Comparison of ENCODE assay signal across 9 cellular contexts in genomic region chr1:21913763-21914162, GRCh38. TPM values are rescaled to one million over a fixed set of nuclear protein-coding genes. Genes with fewer than 3 reads are reported as not detected.
DNase-seq lines count a peak whose midpoint lies in the region; ATAC-seq, FAIRE-seq and TF ChIP-seq lines count a peak whose summit lies in the region.
"Had no signal": no experiment of that assay in that cellular context is flagged by ENCODE, and none has a peak within 500 bp of the region (broad histone marks: within the 10 kb centered on the region; RNA-seq: fewer than 3 reads in every experiment).

No MANE protein-coding gene starts in this region.

- POLR2A ChIA-PET in CD4-positive, alpha-beta T cell (lab: Charles Lee): no interaction called here
- POLR2A ChIA-PET in H1 (lab: Charles Lee; ENCODE audit: partially characterized antibody): interaction anchor here (0.8 to 8.3 kb wide), 9 partner anchors 7 to 136 kb away, joined by 3 to 72 read pairs (median 9); partner anchors contain the start of gene HSPG2

- H2BK15ac ChIP-seq in H1 (ENCODE audit: low read length): peak overlapping the region; percentile 37; the same call in 1 of the 2 replicates

- no peak overlapping the region for H3K4ac ChIP-seq in H1 (replicated peaks; ENCODE audit: insufficient read length, low read depth, low read length)

- no peaks in the 10 kb centered on the region for H3K23me2 ChIP-seq in H1 (ENCODE audit: low read depth, low read length)

- H2AFZ ChIP-seq in H1 (ENCODE audit: low read length) (no peak overlapping the region), neural progenitor cell (replicated peaks) (no peak overlapping the region)

- H3K79me1 ChIP-seq in H1 (ENCODE audit: low read depth, low read length): peaks cover 2% of the 10 kb centered on the region; the same call in 1 of the 2 replicates

- CTCF ChIA-PET in CD4-positive, alpha-beta T cell (lab: Charles Lee): no interaction called here
- CTCF ChIA-PET in H1 (lab: Charles Lee; ENCODE audit: partially characterized antibody): interaction anchor here (0.7 to 2.1 kb wide), 7 partner anchors 13 to 132 kb away, joined by 3 to 8 read pairs (median 3); no protein-coding TSS in a partner anchor

- no peak for TF ChIP-seq RAD21 in H1 (IDR thresholded peaks at IDR 0.05 in 1 of 2, conservative IDR thresholded peaks at IDR 0.05 in 1 of 2; ENCODE audit: low read depth in 2 of 2, low read length in 2 of 2)

- H3K4me1 ChIP-seq in H1 (replicated peaks in 1 of 4; ENCODE audit: control insufficient read depth in 3 of 4, insufficient read depth in 4 of 4, low read length in 3 of 4) (peaks cover 15 to 51% (median 29%) of the 10 kb centered on the region in 4 experiments), neural progenitor cell (peaks cover 39% of the 10 kb centered on the region)

- H2BK5ac ChIP-seq in H1 (ENCODE audit: low read depth, low read length): peak overlapping the region; percentile 28; the same call in 1 of the 2 replicates

- no peak overlapping the region for H2AK5ac ChIP-seq in H1 (ENCODE audit: low read depth, low read length)

- TF ChIP-seq CTCF in CD4-positive, alpha-beta T cell (IDR thresholded peaks at IDR 0.05): no peak
- TF ChIP-seq CTCF in H1 (IDR thresholded peaks at IDR 0.05; ENCODE audit: control extremely low read depth in 1 of 3, insufficient read depth in 1 of 3, low read depth in 1 of 3, low read length in 3 of 3) (no peak), neural progenitor cell (IDR thresholded peaks at IDR 0.05) (no peak)

- no peaks in the 10 kb centered on the region for H3K27me3 ChIP-seq in CD4-positive, alpha-beta T cell (ENCODE audit: control insufficient read depth, insufficient read depth, low read length)
- H3K27me3 ChIP-seq in H1 (replicated peaks in 1 of 4; ENCODE audit: control insufficient read depth in 3 of 4, extremely low read depth in 1 of 4, insufficient read depth in 3 of 4, low read length in 3 of 4): no peaks in the 10 kb centered on the region
- H3K27me3 ChIP-seq in neural progenitor cell: no peaks in the 10 kb centered on the region

- H3K36me3 ChIP-seq in H1 (ENCODE audit: control insufficient read depth in 2 of 4, insufficient read depth in 4 of 4, low read length in 3 of 4) (0 out of 8 replicates have a peak, but pooled peaks cover 0 to 2% (median 0%) of the 10 kb centered on the region in 4 experiments), neural progenitor cell (no peaks in the 10 kb centered on the region)

- no peak overlapping the region for H2BK12ac ChIP-seq in H1 (ENCODE audit: low read depth, low read length)

- H3K9ac ChIP-seq in H1 (replicated peaks in 1 of 4; ENCODE audit: extremely low read depth in 1 of 4, low read depth in 3 of 4, low read length in 3 of 4) (0 out of 7 replicates have a peak overlapping the region, but pooled peaks of 1 of the 4 experiments have one; percentile 9), neural progenitor cell (no peak overlapping the region)

- peak overlapping the region; percentile 16 for H3K27ac Mint-ChIP-seq in CD4-positive, alpha-beta T cell
- H3K27ac Mint-ChIP-seq in neural progenitor cell: peak overlapping the region; percentile 14

- no peak for TF ChIP-seq POLR2A in H1 (IDR thresholded peaks at IDR 0.05; ENCODE audit: control extremely low read depth in 1 of 2, low read depth in 2 of 2, low read length in 2 of 2)

- no peak overlapping the region for H4K5ac ChIP-seq in H1 (ENCODE audit: insufficient read length, low read depth, low read length)

- no peaks in the 10 kb centered on the region for H3K36me3 Mint-ChIP-seq in CD4-positive, alpha-beta T cell (ENCODE audit: low read depth)
- no peaks in the 10 kb centered on the region for H3K36me3 Mint-ChIP-seq in neural progenitor cell

- no peak overlapping the region for H3K14ac ChIP-seq in H1 (ENCODE audit: insufficient read length)

- no peak overlapping the region for H3K4me2 ChIP-seq in H1 (ENCODE audit: insufficient read depth in 1 of 2, low read depth in 2 of 2, low read length in 2 of 2)
- H3K4me2 ChIP-seq in neural progenitor cell: peak overlapping the region; percentile 42

- H3K9me3 ChIP-seq in CD4-positive, alpha-beta T cell (ENCODE audit: control insufficient read depth, low read length): no peaks in the 10 kb centered on the region
- no peaks in the 10 kb centered on the region for H3K9me3 ChIP-seq in H1 (ENCODE audit: insufficient read depth in 2 of 2, low read depth in 1 of 2, low read length in 1 of 2)
- no peaks in the 10 kb centered on the region for H3K9me3 ChIP-seq in neural progenitor cell (ENCODE audit: low read depth)

- no peak overlapping the region for H4K8ac ChIP-seq in H1 (ENCODE audit: extremely low read depth, insufficient read depth, low read length)

- H3K4me1 Mint-ChIP-seq in CD4-positive, alpha-beta T cell (ENCODE audit: low read depth): peaks cover 14% of the 10 kb centered on the region
- H3K4me1 Mint-ChIP-seq in neural progenitor cell: peaks cover 33% of the 10 kb centered on the region

- intact Hi-C loops in CD4-positive, alpha-beta T cell (cut with DNase I, micrococcal nuclease): no loop called here

- H4K20me1 ChIP-seq in H1 (replicated peaks in 1 of 2; ENCODE audit: control insufficient read depth in 1 of 2, insufficient read depth in 2 of 2, low read length in 2 of 2) (peaks cover 3 to 9% of the 10 kb centered on the region in 2 experiments), neural progenitor cell (ENCODE audit: low read depth) (peaks cover 11% of the 10 kb centered on the region)

- peaks cover 40% of the 10 kb centered on the region for H3F3A ChIP-seq in neural progenitor cell (ENCODE audit: low read depth)

- H2BK20ac ChIP-seq in H1 (ENCODE audit: low read length): no peak overlapping the region

- no peak overlapping the region for H2BK120ac ChIP-seq in H1 (replicated peaks; ENCODE audit: low read depth, low read length)

- WGBS in H1 (ENCODE audit: extremely low coverage in 1 of 2, insufficient coverage in 1 of 2, insufficient read length in 1 of 2, insufficient replicate concordance in 2 of 2, low coverage in 1 of 2, low lambda C conversion rate in 2 of 2, missing lambda C conversion rate in 1 of 2), 2 experiments: 74% methylated on average over 5 of the region's 5 CpGs; no CpG with 5 or more reads in 1 of the 2 experiments

- no peak for DNase-seq in CD4-positive, alpha-beta T cell
- DNase-seq in M059J (ENCODE audit: low read depth) (peak; percentile 58), H1 (ENCODE audit: low read depth in 1 of 2, low spot score in 2 of 2) (no peak), neural progenitor cell (ENCODE audit: low spot score) (no peak), Ammon's horn (ENCODE audit: low spot score) (no peak), epidermal melanocyte (ENCODE audit: insufficient read length, low spot score) (no peak), NCI-H82 treated with DMSO at 0.1 percent for 48 hours (lab: John Stamatoyannopoulos, UW; ENCODE audit: unreplicated experiment) (no peak)
- DNase-seq: anterior cingulate cortex had no signal

- H3K79me2 ChIP-seq in H1 (ENCODE audit: control insufficient read depth in 1 of 2, insufficient read depth in 2 of 2, low read length in 2 of 2) (peaks cover 0 to 2% of the 10 kb centered on the region in 2 experiments; a peak in 1 of 4 replicates), neural progenitor cell (ENCODE audit: low read depth) (peaks cover 8% of the 10 kb centered on the region)

- H3K18ac ChIP-seq in H1 (ENCODE audit: extremely low read depth, low read length): peak overlapping the region; percentile 5; the same call in 1 of the 2 replicates

- no peak overlapping the region for H3K23ac ChIP-seq in H1 (ENCODE audit: insufficient read length)

- H4K91ac ChIP-seq in H1 (replicated peaks; ENCODE audit: insufficient read length, low read length): no peak overlapping the region

- no peak overlapping the region for H3K4me3 ChIP-seq in H1 (ENCODE audit: extremely low read depth in 1 of 4, insufficient read depth in 2 of 4, low read depth in 3 of 4, low read length in 4 of 4)
- no peak overlapping the region for H3K4me3 ChIP-seq in neural progenitor cell

- H3K56ac ChIP-seq in H1 (replicated peaks; ENCODE audit: insufficient read length, low read depth, low read length): no peak overlapping the region

- ATAC-seq in CD4-positive, alpha-beta T cell (ENCODE audit: poor library complexity): peak; percentile 43
- no peak for ATAC-seq in GM19397 (IDR thresholded peaks at IDR 0.05; ENCODE audit: unreplicated experiment)

- FAIRE-seq in H1 (lab: Jason Lieb, UNC): no peak

- no peak overlapping the region for H3K27ac ChIP-seq in CD4-positive, alpha-beta T cell (ENCODE audit: low read depth, low read length)
- H3K27ac ChIP-seq in H1 (ENCODE audit: low read depth, low read length) (no peak overlapping the region), neural progenitor cell (no peak overlapping the region)

- no peaks in the 10 kb centered on the region for H3K9me3 Mint-ChIP-seq in CD4-positive, alpha-beta T cell
- H3K9me3 Mint-ChIP-seq in neural progenitor cell: no peaks in the 10 kb centered on the region

- TF ChIP-seq EP300 in H1 (IDR thresholded peaks at IDR 0.05; ENCODE audit: borderline replicate concordance in 1 of 2, low read depth in 2 of 2, low read length in 2 of 2): no peak

- no peak overlapping the region for H3K4me3 Mint-ChIP-seq in CD4-positive, alpha-beta T cell
- no peak overlapping the region for H3K4me3 Mint-ChIP-seq in neural progenitor cell

- no peaks in the 10 kb centered on the region for H3K27me3 Mint-ChIP-seq in CD4-positive, alpha-beta T cell
- H3K27me3 Mint-ChIP-seq in neural progenitor cell (ENCODE audit: insufficient read depth, low read depth): peaks cover 2% of the 10 kb centered on the region

TF ChIP-seq in H1, 55 proteins besides CTCF, POLR2A, EP300 and RAD21 (continues in another document):
- TF ChIP-seq GABPA (IDR thresholded peaks at IDR 0.05; ENCODE audit: borderline replicate concordance, insufficient read depth, low read length): no peak
- no peak for TF ChIP-seq SUZ12 (IDR thresholded peaks at IDR 0.05; ENCODE audit: low read length)
- no peak for TF ChIP-seq KDM4A (IDR thresholded peaks at IDR 0.05; ENCODE audit: low read depth, low read length, severe bottlenecking)
- TF ChIP-seq HDAC2 (IDR thresholded peaks at IDR 0.05; ENCODE audit: borderline replicate concordance in 1 of 2, low read depth in 2 of 2, low read length in 2 of 2): no peak
- no peak for TF ChIP-seq SRF (IDR thresholded peaks at IDR 0.05; ENCODE audit: low read depth, low read length)
- TF ChIP-seq CBX5 (IDR thresholded peaks at IDR 0.05; ENCODE audit: low read depth, low read length): no peak

RNA-seq across cellular contexts. Expression of gene HSPG2, which starts 23.3 kb away (rescaled TPM):
- 10 to 100 TPM; 10.8 to 11.0 TPM for total RNA-seq in CD4-positive, alpha-beta T cell
- total RNA-seq in M059J (2014; rRNA removed; shearing (Covaris generic)): 18.3 and 60.5 TPM in 2 replicates
- 108 and 111 TPM in 2 replicates for total RNA-seq in H1 (2021; fragmentation: NEBNext Ultra II Directional; extraction: Animal tissue kit (Norgen Biotek cat#: 25700))
- polyA plus RNA-seq in H1 (2011; rRNA removed): 17.8 and 27.7 TPM in 2 replicates
- polyA plus RNA-seq in H1 (2011; cell fraction: cytosol; rRNA removed): 17.0 TPM
- 113 TPM for polyA plus RNA-seq in H1 (2011; cell fraction: nucleus; rRNA removed)
- 41.0 to 91.2 TPM (median 79.8 TPM) in 4 replicates for polyA plus RNA-seq in H1 (2012, experiment 1 of 2)
- 63.7 TPM for polyA plus RNA-seq in H1 (2012, experiment 2 of 2)
- 65.5 TPM for polyA plus RNA-seq in H1 (2013, experiment 1 of 2)
- polyA plus RNA-seq in H1 (2013, experiment 2 of 2): 40.5 TPM
- 27.8 and 28.3 TPM in 2 replicates for polyA minus RNA-seq in H1 (2011; rRNA and poly(A)+ RNA removed)
- polyA minus RNA-seq in H1 (2011; cell fraction: cytosol; rRNA and poly(A)+ RNA removed): 68.4 TPM
- 87.7 TPM for polyA minus RNA-seq in H1 (2011; cell fraction: nucleus; rRNA and poly(A)+ RNA removed)
- 6.9 and 23.6 TPM in 2 replicates for total RNA-seq in neural progenitor cell (ENCODE audit: low replicate concordance)
